Comparison of ENCODE assay signal across 16 cellular contexts in the genomic region with DNA sequence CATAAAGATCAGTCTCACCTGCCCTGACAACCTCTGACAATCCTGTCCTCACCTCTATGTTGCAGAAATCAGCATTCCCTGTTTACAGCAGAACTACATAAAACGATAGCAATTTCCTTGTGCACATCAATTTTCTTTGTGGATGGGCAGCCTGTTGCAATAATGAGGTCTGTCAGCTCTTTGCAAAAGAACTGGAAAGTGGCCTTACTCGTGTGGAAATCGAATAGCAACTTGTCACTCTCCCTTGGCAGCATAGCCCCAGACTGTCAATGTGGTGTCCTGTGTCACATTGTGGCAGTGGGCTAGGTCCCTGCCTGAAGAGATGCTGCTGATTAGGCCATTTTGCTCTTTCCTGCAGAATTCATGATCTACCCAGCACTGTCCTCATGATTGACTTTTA.
DNase-seq lines count a peak whose midpoint lies in the region; ATAC-seq and TF ChIP-seq lines count a peak whose summit lies in the region.
"Had no signal": no experiment of that assay in that cellular context is flagged by ENCODE, and none has a peak within 500 bp of the region (broad histone marks: within the 10 kb centered on the region; RNA-seq: fewer than 3 reads in every experiment).

No MANE protein-coding gene starts in this region.

- H3K27ac ChIP-seq in mesendoderm (ENCODE audit: low read depth, low read length), result no peak overlapping the region
- H3K27ac ChIP-seq in gastrocnemius medialis, result peak overlapping the region in 1 of 4 donors; percentile 26
- H3K27ac ChIP-seq: BLaER1 treated with 17β-estradiol and CSF1 and Interleukin-3, amounts not matched to agents 10 nM and 100 nM had no signal

- H3K27me3 ChIP-seq in mesendoderm (ENCODE audit: insufficient read depth, low read length, poor library complexity) (no peaks in the 10 kb centered on the region), gastrocnemius medialis (no peaks in the 10 kb centered on the region)
- H3K27me3 ChIP-seq: BLaER1 treated with 17β-estradiol and CSF1 and Interleukin-3, amounts not matched to agents 10 nM and 100 nM had no signal

- peak overlapping the region; percentile 90 for H3K4me3 Mint-ChIP-seq in HFFc6
- H3K4me3 Mint-ChIP-seq: CD4-positive, alpha-beta T cell; GM23338; IgD-negative memory B cell had no signal

- H2BK15ac ChIP-seq in mesendoderm (replicated peaks; ENCODE audit: low read depth), result no peak overlapping the region

- ATAC-seq in gastrocnemius medialis, result peak; percentile 73 to 84
- ATAC-seq: GM12878, GM23338 had no signal

- peaks cover 25% of the 10 kb centered on the region for H3K9me3 Mint-ChIP-seq in HFFc6

- no peak overlapping the region for H3K23ac ChIP-seq in mesendoderm (ENCODE audit: low read length)

- H3K36me3 ChIP-seq in mesendoderm (ENCODE audit: control insufficient read depth, insufficient read depth, low read length) (no peaks in the 10 kb centered on the region), gastrocnemius medialis (no peaks in the 10 kb centered on the region)
- H3K36me3 ChIP-seq: BLaER1 treated with 17β-estradiol and CSF1 and Interleukin-3, amounts not matched to agents 10 nM and 100 nM had no signal

- no peak overlapping the region for H2BK5ac ChIP-seq in mesendoderm (ENCODE audit: low read length)

- no peak overlapping the region for H3K9ac ChIP-seq in mesendoderm (ENCODE audit: low read length)
- H3K9ac ChIP-seq: BLaER1 treated with 17β-estradiol and CSF1 and Interleukin-3, amounts not matched to agents 10 nM and 100 nM had no signal

- no peaks in the 10 kb centered on the region for H3K9me3 ChIP-seq in gastrocnemius medialis

- H3K27ac Mint-ChIP-seq in HFFc6, result peak overlapping the region; percentile 91
- H3K27ac Mint-ChIP-seq: CD4-positive, alpha-beta T cell; GM23338; IgD-negative memory B cell had no signal

- peak; percentile 8 for DNase-seq in AG10803 (ENCODE audit: low read depth)
- DNase-seq in HFFc6, result no peak
- DNase-seq in mesendoderm, result peak; percentile 2
- DNase-seq in gastrocnemius medialis, result peak in 1 of 2 donors; percentile 26
- no peak for DNase-seq in NCI-H1048 (lab: John Stamatoyannopoulos, UW)
- no peak for DNase-seq in NCI-H1092 (lab: John Stamatoyannopoulos, UW)
- no peak for DNase-seq in erythroblast (lab: John Stamatoyannopoulos, UW)
- DNase-seq: AML-193; Calu3; CD4-positive, alpha-beta T cell; DMS79; H7 had no signal

- no CpG with 5 or more reads among the region's 3 CpGs for WGBS in mesendoderm (ENCODE audit: extremely low coverage, insufficient coverage, low lambda C conversion rate)

- no peak overlapping the region for H3K18ac ChIP-seq in mesendoderm (ENCODE audit: low read length)

- no peak overlapping the region for H4K8ac ChIP-seq in mesendoderm (ENCODE audit: low read depth, low read length)

- no peak overlapping the region for H2AK5ac ChIP-seq in mesendoderm (ENCODE audit: low read length)

- peaks cover 51% of the 10 kb centered on the region for H3K36me3 Mint-ChIP-seq in HFFc6 (ENCODE audit: low read depth)
- H3K36me3 Mint-ChIP-seq: IgD-negative memory B cell had no signal

- no peak overlapping the region for H2BK120ac ChIP-seq in mesendoderm (ENCODE audit: low read depth, low read length)

- H3K4me2 ChIP-seq in mesendoderm (ENCODE audit: low read length), result no peak overlapping the region
- H3K4me2 ChIP-seq: BLaER1 treated with 17β-estradiol and CSF1 and Interleukin-3, amounts not matched to agents 10 nM and 100 nM; GM23338 had no signal

- H3K79me2 ChIP-seq in mesendoderm (ENCODE audit: control insufficient read depth, insufficient read depth, low read length), result no peaks in the 10 kb centered on the region

- no peak overlapping the region for H3K4ac ChIP-seq in mesendoderm (ENCODE audit: low read depth, low read length)

- in situ Hi-C loops in gastrocnemius medialis (cut with MboI; ENCODE audit: low sequenced_read_pairs in 4 of 4), result no loop called here

- peaks cover 1% of the 10 kb centered on the region; the same call in 1 of the 2 replicates for H3K27me3 Mint-ChIP-seq in HFFc6 (ENCODE audit: insufficient read depth)
- H3K27me3 Mint-ChIP-seq: CD4-positive, alpha-beta T cell; IgD-negative memory B cell had no signal

- H3K4me3 ChIP-seq in AG10803 (ENCODE audit: low read length) (no peak overlapping the region), mesendoderm (ENCODE audit: low read length) (no peak overlapping the region), gastrocnemius medialis (no peak overlapping the region)
- H3K4me3 ChIP-seq: BLaER1 treated with 17β-estradiol and CSF1 and Interleukin-3, amounts not matched to agents 10 nM and 100 nM; GM12878; GM23338 had no signal

- TF ChIP-seq POLR2A in gastrocnemius medialis (IDR thresholded peaks at IDR 0.05) (no peak), erythroblast (IDR thresholded peaks at IDR 0.05; ENCODE audit: low read length) (no peak)

- intact Hi-C loops in gastrocnemius medialis (cut with DNase I; ENCODE audit: low total_unique reads), result no loop called here

- no peak overlapping the region for H3K56ac ChIP-seq in mesendoderm (ENCODE audit: low read length)

- H3K4me1 ChIP-seq in mesendoderm (ENCODE audit: control insufficient read depth, low read depth, low read length) (no peaks in the 10 kb centered on the region), gastrocnemius medialis (peaks cover 14 to 39% of the 10 kb centered on the region in 2 donors)
- H3K4me1 ChIP-seq: BLaER1 treated with 17β-estradiol and CSF1 and Interleukin-3, amounts not matched to agents 10 nM and 100 nM had no signal

- TF ChIP-seq CTCF in AG10803 (conservative IDR thresholded peaks at IDR 0.05; ENCODE audit: low read length) (no peak), HFFc6 (IDR thresholded peaks at IDR 0.05) (no peak), gastrocnemius medialis (IDR thresholded peaks at IDR 0.05 in 4 of 5, conservative IDR thresholded peaks at IDR 0.05 in 1 of 5) (no peak)

- no peaks in the 10 kb centered on the region for H3K79me1 ChIP-seq in mesendoderm (ENCODE audit: low read length)

- peaks cover 95% of the 10 kb centered on the region for H3K4me1 Mint-ChIP-seq in HFFc6 (ENCODE audit: low read depth)
- H3K4me1 Mint-ChIP-seq: GM23338, IgD-negative memory B cell had no signal

- H4K5ac ChIP-seq in mesendoderm (ENCODE audit: low read length), result no peak overlapping the region

Comparison
In these comparisons a context has a peak if more than half of its experiments do, and no peak if none do; other contexts are left out.
1. DNase-seq: peak in AG10803 (single experiment) and mesendoderm (single experiment); none in HFFc6 (single experiment), NCI-H1048 (single experiment), NCI-H1092 (single experiment) and erythroblast (0 of 2).